ENCODE assay signal across 17 cellular contexts in the genomic region with DNA sequence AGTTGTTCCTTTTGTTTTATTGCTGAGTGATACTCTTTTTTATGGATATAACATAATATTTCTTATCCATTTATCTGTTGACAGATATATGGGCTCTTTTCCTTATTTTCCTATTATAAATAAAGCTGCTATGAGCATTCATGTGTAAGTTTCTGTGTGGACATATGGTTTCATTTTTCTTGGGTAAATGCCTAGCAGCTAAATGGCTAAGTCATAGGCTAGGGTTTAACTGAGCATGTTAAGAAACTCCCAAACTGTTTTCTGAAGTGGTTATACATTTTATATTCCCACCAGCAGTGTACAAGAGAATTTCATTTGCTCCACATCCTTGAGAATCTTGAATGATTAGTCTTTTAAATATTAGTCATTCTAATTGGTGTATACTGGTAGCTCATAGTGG.
"Had no signal": no experiment of that assay in that cellular context is flagged by ENCODE, and none has a peak within 500 bp of the region (broad histone marks: within the 10 kb centered on the region; RNA-seq: fewer than 3 reads in every experiment).

No MANE protein-coding gene starts in this region.

- H3K4me2 ChIP-seq: neural progenitor cell had no signal

- H3K9ac ChIP-seq: neural progenitor cell had no signal

- H2AFZ ChIP-seq: neural progenitor cell had no signal

- H3K36me3 ChIP-seq: neural progenitor cell, pancreas, tibial nerve had no signal

- ATAC-seq: body of pancreas, left colon, pancreas, WTC11 had no signal

- H3K4me3 Mint-ChIP-seq: activated CD4-positive, alpha-beta T cell treated with anti-CD3 and anti-CD28 coated beads, Interleukin-2, amount 10 ng/mL, durations not matched to agents 24 days and 14 days; activated naive CD4-positive, alpha-beta T cell treated with anti-CD3 and anti-CD28 coated beads for 36 hours; neural progenitor cell; WTC11 had no signal

- FAIRE-seq: pancreas had no signal

- H3K9me3 Mint-ChIP-seq: activated CD4-positive, alpha-beta T cell treated with anti-CD3 and anti-CD28 coated beads, Interleukin-2, amount 10 ng/mL, durations not matched to agents 24 days and 14 days; neural progenitor cell; WTC11 had no signal

- H3K27ac ChIP-seq: body of pancreas, neural progenitor cell, pancreas, tibial nerve had no signal

- H3K27ac Mint-ChIP-seq: activated CD4-positive, alpha-beta T cell treated with anti-CD3 and anti-CD28 coated beads, Interleukin-2, amount 10 ng/mL, durations not matched to agents 24 days and 14 days; activated naive CD4-positive, alpha-beta T cell treated with anti-CD3 and anti-CD28 coated beads for 36 hours; neural progenitor cell; WTC11 had no signal

- H3K27me3 Mint-ChIP-seq: activated CD4-positive, alpha-beta T cell treated with anti-CD3 and anti-CD28 coated beads, Interleukin-2, amount 10 ng/mL, durations not matched to agents 24 days and 14 days had no signal

- H3K4me3 ChIP-seq: body of pancreas, lung, neural progenitor cell, pancreas, tibial nerve had no signal

- H3K36me3 Mint-ChIP-seq: neural progenitor cell, WTC11 had no signal

- DNase-seq: activated CD4-positive, alpha-beta T cell treated with anti-CD3 and anti-CD28 coated beads, Interleukin-2, amount 10 ng/mL, durations not matched to agents 24 days and 14 days; activated naive CD4-positive, alpha-beta T cell treated with anti-CD3 and anti-CD28 coated beads for 36 hours; body of pancreas; central memory CD4-positive, alpha-beta T cell; cortex of kidney; effector memory CD4-positive, alpha-beta T cell; foreskin melanocyte; head of caudate nucleus; left colon; midbrain; pancreas; stimulated activated CD4-positive, alpha-beta T cell treated with anti-CD3 and anti-CD28 coated beads, Interleukin-4, amount 100 ng/mL, for 4 hours; T-helper 1 cell had no signal

- H3K9me3 ChIP-seq: body of pancreas, pancreas, tibial nerve had no signal

- H3K27me3 ChIP-seq: body of pancreas, neural progenitor cell, pancreas, tibial nerve had no signal

- H3K4me1 Mint-ChIP-seq: activated CD4-positive, alpha-beta T cell treated with anti-CD3 and anti-CD28 coated beads, Interleukin-2, amount 10 ng/mL, durations not matched to agents 24 days and 14 days; neural progenitor cell had no signal

- H3K4me1 ChIP-seq: body of pancreas, neural progenitor cell, pancreas, tibial nerve had no signal
